ENCODE assay signal across 17 cellular contexts in the genomic region with DNA sequence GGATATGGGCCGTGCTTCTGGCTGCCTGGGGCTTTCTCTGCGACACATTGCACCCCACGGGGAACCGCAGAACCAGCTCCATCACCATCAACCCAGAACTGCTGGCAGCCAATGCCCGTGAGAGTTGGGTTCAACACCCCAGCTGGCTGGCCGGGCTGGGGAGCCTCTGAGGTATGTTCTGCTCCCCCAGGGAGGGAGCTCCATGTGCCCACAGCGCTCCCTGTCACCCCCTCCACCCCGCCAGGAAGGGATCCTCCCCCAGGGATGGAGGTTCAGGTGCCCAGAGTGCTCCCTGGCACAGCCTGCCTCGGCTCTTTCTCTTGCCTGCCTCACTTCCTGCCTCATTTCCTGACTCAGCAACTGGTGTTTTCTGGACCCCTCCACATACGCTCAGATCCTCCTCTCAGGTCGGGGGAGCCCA. TPM values are rescaled to one million over a fixed set of nuclear protein-coding genes. Genes with fewer than 3 reads are reported as not detected.
DNase-seq lines count a peak whose midpoint lies in the region; ATAC-seq, FAIRE-seq and TF ChIP-seq lines count a peak whose summit lies in the region.
"Had no signal": no experiment of that assay in that cellular context is flagged by ENCODE, and none has a peak within 500 bp of the region (broad histone marks: within the 10 kb centered on the region; RNA-seq: fewer than 3 reads in every experiment).

No MANE protein-coding gene starts in this region.

- POLR2A ChIA-PET in CD8-positive, alpha-beta memory T cell (lab: Charles Lee), result no interaction called here
- POLR2A ChIA-PET in K562 (lab: Yijun Ruan, JAX), result interaction anchor here (0.6 to 0.7 kb wide), 2 partner anchors 521 to 598 kb away, joined by 3 to 5 read pairs; no protein-coding TSS in a partner anchor

- no peaks in the 10 kb centered on the region for H3K36me3 Mint-ChIP-seq in CD8-positive, alpha-beta memory T cell
- no peaks in the 10 kb centered on the region for H3K36me3 Mint-ChIP-seq in nephron (ENCODE audit: low read depth)

- peak overlapping the region in 5 of 8 donors; percentile 63 to 96 (median 79) for H3K27ac Mint-ChIP-seq in CD8-positive, alpha-beta memory T cell
- H3K27ac Mint-ChIP-seq in nephron, result peak overlapping the region; percentile 39 to 86 (median 62)
- H3K27ac Mint-ChIP-seq: dendritic cell treated with granulocyte-macrophage colony-stimulating factor and Interleukin-4, amounts not matched to agents 40 ng/mL and 50 ng/mL, for 4 days had no signal

- intact Hi-C loops in K562 (cut with micrococcal nuclease), result no loop called here

- no peaks in the 10 kb centered on the region for H3K9me1 ChIP-seq in K562 (ENCODE audit: control insufficient read depth, insufficient read depth, low read length)

- H3K4me3 Mint-ChIP-seq in CD8-positive, alpha-beta memory T cell, result peak overlapping the region in 2 of 7 donors; percentile 41 to 61
- no peak overlapping the region for H3K4me3 Mint-ChIP-seq in nephron
- H3K4me3 Mint-ChIP-seq: dendritic cell treated with granulocyte-macrophage colony-stimulating factor and Interleukin-4, amounts not matched to agents 40 ng/mL and 50 ng/mL, for 4 days had no signal

- H3K27ac ChIP-seq in 22Rv1, result peak overlapping the region; percentile 29; the same call in 1 of the 2 replicates
- no peak overlapping the region for H3K27ac ChIP-seq in CD8-positive, alpha-beta memory T cell (ENCODE audit: low read depth, low read length)
- H3K27ac ChIP-seq in K562 (ENCODE audit: extremely low read depth, low read depth, low read length), result no peak overlapping the region

- H3K79me2 ChIP-seq in K562 (ENCODE audit: control insufficient read depth, insufficient read depth, low read length), result no peaks in the 10 kb centered on the region

- H3K27me3 Mint-ChIP-seq in CD8-positive, alpha-beta memory T cell, result no peaks in the 10 kb centered on the region
- H3K27me3 Mint-ChIP-seq in nephron (ENCODE audit: low read depth), result no peaks in the 10 kb centered on the region

- no peak for TF ChIP-seq EP300 in K562 (IDR thresholded peaks at IDR 0.05; ENCODE audit: low read length)

- in situ Hi-C loops in K562 (cut with MboI), result no loop called here

- no peak overlapping the region for H3K9ac ChIP-seq in K562 (ENCODE audit: insufficient read depth in 1 of 2, low read depth in 2 of 2, low read length in 2 of 2)

- no peak overlapping the region for H3K4me3 ChIP-seq in CD8-positive, alpha-beta memory T cell (ENCODE audit: low read length)
- H3K4me3 ChIP-seq in K562, result no peak overlapping the region

- H3K4me1 ChIP-seq in CD8-positive, alpha-beta memory T cell (ENCODE audit: insufficient read depth, low read length), result peaks cover 26% of the 10 kb centered on the region
- peaks cover 5 to 8% of the 10 kb centered on the region in 2 experiments; a peak in 4 of 5 replicates for H3K4me1 ChIP-seq in K562 (replicated peaks in 1 of 2; ENCODE audit: control insufficient read depth in 2 of 2, insufficient read depth in 2 of 2, low read length in 2 of 2)

- H2AFZ ChIP-seq in K562 (ENCODE audit: low read depth, low read length), result no peak overlapping the region

- BruUV-seq in K562 (replicated peaks; lab: Mats Ljungman, UMichigan), result no TSS peak

- ATAC-seq in K562, result no peak
- ATAC-seq in GM18873 (IDR thresholded peaks at IDR 0.05; ENCODE audit: low FRiP score, unreplicated experiment), result no peak
- no peak for ATAC-seq in GM19452 (IDR thresholded peaks at IDR 0.05; ENCODE audit: unreplicated experiment)

- CTCF ChIA-PET in CD8-positive, alpha-beta memory T cell (lab: Charles Lee), result no interaction called here
- CTCF ChIA-PET in K562 (lab: Yijun Ruan, JAX; ENCODE audit: low intra/inter-chr PET ratio), result no interaction called here

- no peaks in the 10 kb centered on the region for H3K9me3 Mint-ChIP-seq in CD8-positive, alpha-beta memory T cell
- no peaks in the 10 kb centered on the region for H3K9me3 Mint-ChIP-seq in nephron
- H3K9me3 Mint-ChIP-seq: dendritic cell treated with granulocyte-macrophage colony-stimulating factor and Interleukin-4, amounts not matched to agents 40 ng/mL and 50 ng/mL, for 4 days had no signal

- 27% methylated on average over 6 of the region's 11 CpGs for WGBS in K562 (ENCODE audit: insufficient coverage, low coverage, missing lambda C conversion rate)

- TF ChIP-seq RAD21 in K562 (CRISPR knock-in tag; conservative IDR thresholded peaks at IDR 0.05 in 1 of 2, IDR thresholded peaks at IDR 0.05 in 1 of 2), result no peak

- no peaks in the 10 kb centered on the region for H3K9me3 ChIP-seq in CD8-positive, alpha-beta memory T cell (ENCODE audit: low read length)
- no peaks in the 10 kb centered on the region for H3K9me3 ChIP-seq in K562 (replicated peaks; ENCODE audit: control insufficient read depth, insufficient read depth, low read depth, low read length)

- no peak overlapping the region for H3K4me2 ChIP-seq in K562 (ENCODE audit: insufficient read depth, low read length)

- no peaks in the 10 kb centered on the region for H3K36me3 ChIP-seq in CD8-positive, alpha-beta memory T cell (ENCODE audit: insufficient read depth, low read length)
- no peaks in the 10 kb centered on the region for H3K36me3 ChIP-seq in K562 (ENCODE audit: control insufficient read depth, insufficient read depth, low read length)

- TF ChIP-seq CTCF in 22Rv1 (IDR thresholded peaks at IDR 0.05), result no peak
- TF ChIP-seq CTCF in K562 (IDR thresholded peaks at IDR 0.05 in 2 of 3, conservative IDR thresholded peaks at IDR 0.05 in 1 of 3; ENCODE audit: insufficient read depth in 2 of 3, low read depth in 1 of 3, low read length in 3 of 3), result no peak
- no peak for TF ChIP-seq CTCF in nephron (IDR thresholded peaks at IDR 0.05; ENCODE audit: unreplicated experiment in 3 of 3)

- DNase-seq in CD8-positive, alpha-beta memory T cell, result no peak
- no peak for DNase-seq in K562 (ENCODE audit: extremely low read depth in 1 of 4, low spot score in 3 of 4)
- no peak for DNase-seq in NCI-H2196 treated with DMSO at 0.1 percent for 48 hours (lab: John Stamatoyannopoulos, UW; ENCODE audit: unreplicated experiment)
- DNase-seq in A172 (ENCODE audit: low spot score), result no peak
- DNase-seq: activated CD4-positive, CD25-positive, alpha-beta regulatory T cell treated with anti-CD3 and anti-CD28 coated beads, Interleukin-2, amount 50 U/mL, for 72 hours; activated T-cell treated with anti-CD3 and anti-CD28 coated beads for 4 hours; anterior cingulate cortex; hippocampal formation; NCI-H1436; OCI-M1 had no signal

- FAIRE-seq in K562 (lab: Jason Lieb, UNC), result no peak
- FAIRE-seq: G401.6 had no signal

- TF ChIP-seq POLR2A in K562 (conservative IDR thresholded peaks at IDR 0.05), result no peak

- H3K4me1 Mint-ChIP-seq in CD8-positive, alpha-beta memory T cell, result peaks cover 34 to 42% (median 39%) of the 10 kb centered on the region in 3 donors
- H3K4me1 Mint-ChIP-seq in nephron, result peaks cover 2% of the 10 kb centered on the region

- H4K20me1 ChIP-seq in K562 (replicated peaks; ENCODE audit: control insufficient read depth, insufficient read depth, low read length), result no peaks in the 10 kb centered on the region

- no peaks in the 10 kb centered on the region for H3K27me3 ChIP-seq in CD8-positive, alpha-beta memory T cell (ENCODE audit: insufficient read depth, low read length, poor library complexity, severe bottlenecking)
- no peaks in the 10 kb centered on the region for H3K27me3 ChIP-seq in K562 (ENCODE audit: control insufficient read depth in 2 of 2, insufficient read depth in 2 of 2, low read length in 2 of 2)

TF ChIP-seq in K562, 482 proteins besides CTCF, POLR2A, EP300 and RAD21 (continues in another document):
- no peak for TF ChIP-seq ZNF121 (CRISPR knock-in tag; conservative IDR thresholded peaks at IDR 0.05)

RNA-seq across cellular contexts. Expression of gene MPRIP, which starts 24.2 kb away (rescaled TPM):
- total RNA-seq in CD8-positive, alpha-beta memory T cell, result 100 to 1,000 TPM; 174 to 184 TPM
- 40.3 TPM for polyA plus RNA-seq in CD8-positive, alpha-beta memory T cell
- 73.2 and 115 TPM in 2 replicates for total RNA-seq in K562 (2011; cell fraction: chromatin; rRNA removed; ENCODE audit: low replicate concordance)
- total RNA-seq in K562 (2011; cell fraction: nucleolus; rRNA removed), result 49.1 and 50.7 TPM in 2 replicates
- 59.9 and 61.7 TPM in 2 replicates for total RNA-seq in K562 (2011; cell fraction: nucleoplasm; rRNA removed)
- 49.0 and 70.2 TPM in 2 replicates for total RNA-seq in K562 (2014; rRNA removed)
- total RNA-seq in K562 (2014; rRNA removed; fragmentation: Illumina TruSeq; extraction: Trizol), result 29.2 and 33.4 TPM in 2 replicates
- total RNA-seq in K562 (2015; rRNA removed; fragmentation: Illumina TruSeq; extraction: Trizol), result 41.3 and 41.8 TPM in 2 replicates
- total RNA-seq in K562 (2021), result 71.0 and 72.6 TPM in 2 replicates
- polyA plus RNA-seq in K562 (2011; rRNA removed), result 22.8 and 28.6 TPM in 2 replicates
- polyA plus RNA-seq in K562 (2011; cell fraction: cytosol; rRNA removed), result 21.1 and 26.2 TPM in 2 replicates
- 35.5 and 45.4 TPM in 2 replicates for polyA plus RNA-seq in K562 (2011; cell fraction: nucleus; rRNA removed)
- polyA plus RNA-seq in K562 (2012), result 36.3 and 45.7 TPM in 2 replicates
- 28.7 and 30.1 TPM in 2 replicates for polyA plus RNA-seq in K562 (2014; fragmentation: Illumina TruSeq; extraction: Trizol)
- 10 to 100 TPM; 10.0 to 10.1 TPM for polyA plus RNA-seq in K562 (2014; fragmentation: Nextera tagmentation; extraction: Ambion mirVana)
- 32.0 and 37.6 TPM in 2 replicates for polyA plus RNA-seq in K562 (2014; rRNA removed)
- 30.8 and 32.1 TPM in 2 replicates for polyA minus RNA-seq in K562 (2011; rRNA and poly(A)+ RNA removed)
- 20.0 and 30.2 TPM in 2 replicates for polyA minus RNA-seq in K562 (2011; cell fraction: cytosol; rRNA and poly(A)+ RNA removed)
- polyA minus RNA-seq in K562 (2011; cell fraction: nucleus; rRNA and poly(A)+ RNA removed), result 21.0 and 28.3 TPM in 2 replicates
- total RNA-seq in A172 (2014; rRNA removed; shearing (Covaris generic)), result 295 and 299 TPM in 2 replicates

RNA-seq across cellular contexts. Expression of gene TNFRSF13B, which starts 46.1 kb away (rescaled TPM):
- total RNA-seq in CD8-positive, alpha-beta memory T cell, result not detected
- polyA plus RNA-seq in CD8-positive, alpha-beta memory T cell, result not detected
- total RNA-seq in K562 (2011; cell fraction: chromatin; rRNA removed; ENCODE audit: low replicate concordance), result not detected in 2 replicates
- not detected in 2 replicates for total RNA-seq in K562 (2011; cell fraction: nucleolus; rRNA removed)
- total RNA-seq in K562 (2011; cell fraction: nucleoplasm; rRNA removed), result not detected in 2 replicates
- total RNA-seq in K562 (2014; rRNA removed) (not detected in 2 replicates), K562 (2014; rRNA removed; fragmentation: Illumina TruSeq; extraction: Trizol) (not detected in 2 replicates), K562 (2015; rRNA removed; fragmentation: Illumina TruSeq; extraction: Trizol) (not detected in 2 replicates), K562 (2021) (0.31 TPM in 1 of 2 replicates, not detected in the other)
- polyA plus RNA-seq in K562 (2011; rRNA removed) (not detected in 2 replicates), K562 (2014; fragmentation: Illumina TruSeq; extraction: Trizol) (not detected in 2 replicates), K562 (2014; fragmentation: Nextera tagmentation; extraction: Ambion mirVana) (not detected), K562 (2014; rRNA removed) (not detected in 2 replicates)
- not detected in 2 replicates for polyA plus RNA-seq in K562 (2011; cell fraction: cytosol; rRNA removed)
- not detected in 2 replicates for polyA plus RNA-seq in K562 (2011; cell fraction: nucleus; rRNA removed)
- 0.11 TPM in 1 of 2 replicates, not detected in the other for polyA plus RNA-seq in K562 (2012)
- polyA minus RNA-seq in K562 (2011; rRNA and poly(A)+ RNA removed), result not detected in 2 replicates
- not detected in 2 replicates for polyA minus RNA-seq in K562 (2011; cell fraction: cytosol; rRNA and poly(A)+ RNA removed)
- polyA minus RNA-seq in K562 (2011; cell fraction: nucleus; rRNA and poly(A)+ RNA removed), result not detected in 2 replicates
- not detected in 2 replicates for total RNA-seq in A172 (2014; rRNA removed; shearing (Covaris generic))
- total RNA-seq: osteocyte had no signal
